ENCODE assay signal across 10 cellular contexts in the genomic region with DNA sequence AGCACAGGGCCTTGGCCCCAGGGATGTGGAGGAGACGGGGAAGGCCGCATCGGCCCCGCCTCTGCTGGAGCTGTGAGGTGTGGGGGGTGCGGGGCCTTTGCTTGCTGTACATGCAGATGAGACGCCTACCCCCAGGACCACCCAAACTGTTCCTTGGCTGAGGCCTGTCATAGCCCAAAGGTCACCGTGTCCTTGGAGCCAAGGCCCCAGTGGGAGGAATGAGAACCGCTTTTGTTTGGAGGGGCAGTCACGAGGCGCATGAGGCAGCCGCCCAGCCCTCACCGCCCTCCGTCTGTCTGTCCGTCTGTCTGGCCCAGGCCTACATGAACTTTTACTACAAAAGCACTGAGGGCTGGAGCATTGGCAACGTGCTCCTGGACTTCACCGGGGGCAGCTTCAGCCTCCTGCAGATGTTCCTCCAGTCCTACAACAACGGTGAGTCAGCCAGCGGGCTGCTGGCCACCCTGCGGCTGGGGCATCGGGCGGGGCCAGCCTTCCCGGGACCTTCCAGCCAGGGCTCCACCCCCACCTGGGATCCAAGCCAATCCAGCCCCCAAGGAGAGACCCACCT. TPM values are rescaled to one million over a fixed set of nuclear protein-coding genes. Genes with fewer than 3 reads are reported as not detected.
DNase-seq lines count a peak whose midpoint lies in the region; ATAC-seq, FAIRE-seq and TF ChIP-seq lines count a peak whose summit lies in the region.
"Had no signal": no experiment of that assay in that cellular context is flagged by ENCODE, and none has a peak within 500 bp of the region (broad histone marks: within the 10 kb centered on the region; RNA-seq: fewer than 3 reads in every experiment).

No MANE protein-coding gene starts in this region.

- no peaks in the 10 kb centered on the region for H3K9me3 Mint-ChIP-seq in chondrocyte (ENCODE audit: low read depth)

- peaks cover 4% of the 10 kb centered on the region for H4K20me1 ChIP-seq in keratinocyte (ENCODE audit: control insufficient read depth, extremely low read depth, insufficient read depth, low read length)

- dilution Hi-C loops in keratinocyte (cut with MboI; ENCODE audit: extremely low pct_ligation_motif_present, low sequenced_read_pairs): no loop called here

- peaks cover 7% of the 10 kb centered on the region for H3K9me1 ChIP-seq in keratinocyte (ENCODE audit: control insufficient read depth, extremely low read depth, insufficient read depth, low read length)

- H3K27ac ChIP-seq in keratinocyte (ENCODE audit: control insufficient read depth, insufficient read depth, low read length): peak overlapping the region; percentile 47

- no peaks in the 10 kb centered on the region for H3K27me3 ChIP-seq in keratinocyte (ENCODE audit: control insufficient read depth, extremely low read depth, insufficient read depth, low read length)

- H3K27ac Mint-ChIP-seq in chondrocyte (ENCODE audit: unreplicated experiment): peak overlapping the region; percentile 89

- H3K4me3 Mint-ChIP-seq in chondrocyte (ENCODE audit: unreplicated experiment): no peak overlapping the region

- no peak for ATAC-seq in GM18502 (IDR thresholded peaks at IDR 0.05; ENCODE audit: poor library complexity, unreplicated experiment)
- ATAC-seq: GM12878 had no signal

- no peak overlapping the region for H3K9ac ChIP-seq in keratinocyte (ENCODE audit: control insufficient read depth, extremely low read depth, insufficient read depth, low read length)

- DNase-seq in HPDE6-E6E7 (ENCODE audit: extremely low spot score): peak; percentile 71
- DNase-seq in chondrocyte (ENCODE audit: low spot score): no peak
- no peak for DNase-seq in keratinocyte (ENCODE audit: low read depth, low spot score)
- peak; percentile 46 for DNase-seq in superior temporal gyrus (ENCODE audit: extremely low spot score)
- DNase-seq in D721Med (ENCODE audit: insufficient read length, low spot score): no peak
- no peak for DNase-seq in NCI-H446 (lab: John Stamatoyannopoulos, UW)
- DNase-seq in NCI-H128 (lab: John Stamatoyannopoulos, UW; ENCODE audit: unreplicated experiment): no peak
- DNase-seq: Karpas-422 had no signal

- peak overlapping the region; percentile 32 for H3K4me2 ChIP-seq in keratinocyte (ENCODE audit: control insufficient read depth, extremely low read depth, insufficient read depth, low read depth, low read length)

- peaks cover 4% of the 10 kb centered on the region for H3K36me3 Mint-ChIP-seq in chondrocyte (ENCODE audit: low read depth)

- H3K9me3 ChIP-seq in keratinocyte (ENCODE audit: control insufficient read depth, low read depth, low read length): no peaks in the 10 kb centered on the region

- H2AFZ ChIP-seq in keratinocyte (ENCODE audit: control insufficient read depth, low read length): no peak overlapping the region

- H3K4me1 Mint-ChIP-seq in chondrocyte (ENCODE audit: low read depth): peaks cover 25% of the 10 kb centered on the region

- peak; percentile 43 for TF ChIP-seq CTCF in chondrocyte (IDR thresholded peaks at IDR 0.05)
- TF ChIP-seq CTCF in keratinocyte (optimal IDR thresholded peaks at IDR 0.05 in 1 of 3, IDR thresholded peaks at IDR 0.05 in 1 of 3, conservative IDR thresholded peaks at IDR 0.05 in 1 of 3; ENCODE audit: extremely low read depth in 1 of 3, insufficient read depth in 2 of 3, low read length in 3 of 3): peak in 2 of 3 experiments; percentile 7 to 15
- no peak for TF ChIP-seq CTCF in D721Med (IDR thresholded peaks at IDR 0.05; ENCODE audit: insufficient read depth, missing control alignments)

- H3K79me2 ChIP-seq in keratinocyte (ENCODE audit: control insufficient read depth, insufficient read depth, low read length): peaks cover 6% of the 10 kb centered on the region

- peaks cover 15 to 21% of the 10 kb centered on the region in 2 experiments for H3K36me3 ChIP-seq in keratinocyte (ENCODE audit: control insufficient read depth in 2 of 2, extremely low read depth in 1 of 2, insufficient read depth in 2 of 2, low read length in 2 of 2)

- FAIRE-seq in keratinocyte (lab: Jason Lieb, UNC) (peak; percentile 93), D721Med (lab: Jason Lieb, UNC) (no peak)
- FAIRE-seq: GM12878 had no signal

- H3K27me3 Mint-ChIP-seq in chondrocyte (ENCODE audit: low read depth): no peaks in the 10 kb centered on the region

- peaks cover 17% of the 10 kb centered on the region for H3K4me1 ChIP-seq in keratinocyte (ENCODE audit: control insufficient read depth, extremely low read depth, insufficient read depth, low read length)

- no peak overlapping the region for H3K4me3 ChIP-seq in keratinocyte (ENCODE audit: control insufficient read depth in 2 of 3, extremely low read depth in 1 of 3, insufficient read depth in 2 of 3, low read depth in 1 of 3, low read length in 3 of 3)
- H3K4me3 ChIP-seq: GM12878 had no signal

RNA-seq across cellular contexts. Expression of a gene that starts 8.8 kb away (rescaled TPM):
- total RNA-seq in chondrocyte: 198 to 242 TPM (median 230 TPM) in 3 replicates
- 105 to 197 TPM (median 126 TPM) in 3 replicates for polyA plus RNA-seq in keratinocyte
- 61.1 TPM for polyA plus RNA-seq in keratinocyte (2011; ENCODE audit: low read depth)
- 211 and 254 TPM in 2 replicates for polyA plus RNA-seq in keratinocyte (2011; cell fraction: cytosol; rRNA removed)
- polyA plus RNA-seq in keratinocyte (2011; cell fraction: nucleus; rRNA removed): 86.6 and 95.3 TPM in 2 replicates
- polyA plus RNA-seq in keratinocyte (2012; ENCODE audit: low replicate concordance): 148 and 244 TPM in 2 replicates
- 105 to 182 TPM (median 114 TPM) in 3 replicates for polyA minus RNA-seq in keratinocyte
- 407 TPM for polyA minus RNA-seq in keratinocyte (2011; cell fraction: cytosol; rRNA and poly(A)+ RNA removed)
- polyA minus RNA-seq in keratinocyte (2011; cell fraction: nucleus; rRNA and poly(A)+ RNA removed): 50.0 and 54.6 TPM in 2 replicates

RNA-seq across cellular contexts. Expression of a gene that starts 9.0 kb away (rescaled TPM):
- 36.2 to 41.8 TPM (median 37.6 TPM) in 3 replicates for total RNA-seq in chondrocyte
- 35.4 to 47.4 TPM (median 36.6 TPM) in 3 replicates for polyA plus RNA-seq in keratinocyte
- polyA plus RNA-seq in keratinocyte (2011; ENCODE audit: low read depth): 41.4 TPM
- polyA plus RNA-seq in keratinocyte (2011; cell fraction: cytosol; rRNA removed): 26.5 and 57.1 TPM in 2 replicates
- 15.5 and 22.9 TPM in 2 replicates for polyA plus RNA-seq in keratinocyte (2011; cell fraction: nucleus; rRNA removed)
- polyA plus RNA-seq in keratinocyte (2012; ENCODE audit: low replicate concordance): 45.2 and 58.0 TPM in 2 replicates
- 5.1 to 9.4 TPM (median 5.2 TPM) in 3 replicates for polyA minus RNA-seq in keratinocyte
- 42.4 TPM for polyA minus RNA-seq in keratinocyte (2011; cell fraction: cytosol; rRNA and poly(A)+ RNA removed)
- polyA minus RNA-seq in keratinocyte (2011; cell fraction: nucleus; rRNA and poly(A)+ RNA removed): 6.1 and 10.6 TPM in 2 replicates

RNA-seq across cellular contexts. Expression of a gene that starts 23.1 kb away (rescaled TPM):
- 14.4 to 18.4 TPM (median 17.8 TPM) in 3 replicates for total RNA-seq in chondrocyte
- polyA plus RNA-seq in keratinocyte: 7.4 to 10.3 TPM (median 10.2 TPM) in 3 replicates
- 4.1 TPM for polyA plus RNA-seq in keratinocyte (2011; ENCODE audit: low read depth)
- 5.6 and 6.5 TPM in 2 replicates for polyA plus RNA-seq in keratinocyte (2011; cell fraction: cytosol; rRNA removed)
- 16.0 and 21.7 TPM in 2 replicates for polyA plus RNA-seq in keratinocyte (2011; cell fraction: nucleus; rRNA removed)
- 10.6 and 12.6 TPM in 2 replicates for polyA plus RNA-seq in keratinocyte (2012; ENCODE audit: low replicate concordance)
- 7.1 to 9.1 TPM (median 8.1 TPM) in 3 replicates for polyA minus RNA-seq in keratinocyte
- polyA minus RNA-seq in keratinocyte (2011; cell fraction: cytosol; rRNA and poly(A)+ RNA removed): 13.0 TPM
- polyA minus RNA-seq in keratinocyte (2011; cell fraction: nucleus; rRNA and poly(A)+ RNA removed): 11.8 and 13.7 TPM in 2 replicates

RNA-seq across cellular contexts. Expression of a gene that starts 23.6 kb away (rescaled TPM):
- total RNA-seq in chondrocyte: 5.6 to 6.1 TPM (median 5.9 TPM) in 3 replicates
- polyA plus RNA-seq in keratinocyte: 9.2 to 11.8 TPM (median 11.0 TPM) in 3 replicates
- polyA plus RNA-seq in keratinocyte (2011; ENCODE audit: low read depth): 1.5 TPM
- 6.3 and 7.5 TPM in 2 replicates for polyA plus RNA-seq in keratinocyte (2011; cell fraction: cytosol; rRNA removed)
- polyA plus RNA-seq in keratinocyte (2011; cell fraction: nucleus; rRNA removed): 12.6 and 15.6 TPM in 2 replicates
- 4.4 and 9.3 TPM in 2 replicates for polyA plus RNA-seq in keratinocyte (2012; ENCODE audit: low replicate concordance)
- polyA minus RNA-seq in keratinocyte: 19.0 to 25.2 TPM (median 19.5 TPM) in 3 replicates
- 11.9 TPM for polyA minus RNA-seq in keratinocyte (2011; cell fraction: cytosol; rRNA and poly(A)+ RNA removed)
- polyA minus RNA-seq in keratinocyte (2011; cell fraction: nucleus; rRNA and poly(A)+ RNA removed): 12.6 and 15.1 TPM in 2 replicates

RNA-seq across cellular contexts. Expression of a gene that starts 36.3 kb away (rescaled TPM):
- total RNA-seq in chondrocyte: 0.18 to 1.1 TPM (median 0.30 TPM) in 3 replicates
- 0.43 to 0.97 TPM (median 0.63 TPM) in 3 replicates for polyA plus RNA-seq in keratinocyte
- polyA plus RNA-seq in keratinocyte (2011; ENCODE audit: low read depth): 0.26 TPM
- polyA plus RNA-seq in keratinocyte (2011; cell fraction: cytosol; rRNA removed): 0.98 and 1.2 TPM in 2 replicates
- 3.8 and 5.4 TPM in 2 replicates for polyA plus RNA-seq in keratinocyte (2011; cell fraction: nucleus; rRNA removed)
- 1.0 and 1.3 TPM in 2 replicates for polyA plus RNA-seq in keratinocyte (2012; ENCODE audit: low replicate concordance)
- 1.1 to 3.4 TPM (median 1.3 TPM) in 3 replicates for polyA minus RNA-seq in keratinocyte
- polyA minus RNA-seq in keratinocyte (2011; cell fraction: cytosol; rRNA and poly(A)+ RNA removed): 4.4 TPM
- polyA minus RNA-seq in keratinocyte (2011; cell fraction: nucleus; rRNA and poly(A)+ RNA removed): 1.5 and 3.3 TPM in 2 replicates

Comparison
In these comparisons a context has a peak if more than half of its experiments do, and no peak if none do; other contexts are left out.
1. DNase-seq: peak in HPDE6-E6E7 (single experiment) and superior temporal gyrus (single experiment); none in chondrocyte (single experiment), keratinocyte (single experiment), D721Med (single experiment), NCI-H446 (0 of 2) and NCI-H128 (single experiment).